In genomic region chr11:70404244-70404643, GRCh38 we compare ENCODE assay signal across 16 cellular contexts. TPM values are rescaled to one million over a fixed set of nuclear protein-coding genes. Genes with fewer than 3 reads are reported as not detected.
DNase-seq lines count a peak whose midpoint lies in the region; ATAC-seq and TF ChIP-seq lines count a peak whose summit lies in the region.
"Had no signal": no experiment of that assay in that cellular context is flagged by ENCODE, and none has a peak within 500 bp of the region (broad histone marks: within the 10 kb centered on the region; RNA-seq: fewer than 3 reads in every experiment).

No MANE protein-coding gene starts in this region.

- H3K9me3 Mint-ChIP-seq in Caco-2 (ENCODE audit: unreplicated experiment) = no peaks in the 10 kb centered on the region
- H3K9me3 Mint-ChIP-seq in WTC11 = no peaks in the 10 kb centered on the region
- no peaks in the 10 kb centered on the region for H3K9me3 Mint-ChIP-seq in mesothelial cell of epicardium
- H3K9me3 Mint-ChIP-seq in H9 = no peaks in the 10 kb centered on the region
- H3K9me3 Mint-ChIP-seq: CD4-positive, alpha-beta memory T cell; HFFc6 had no signal

- intact Hi-C loops in Caco-2 (cut with micrococcal nuclease; ENCODE audit: unreplicated experiment) = no loop called here

- ATAC-seq in WTC11 (no peak), HG03280 (IDR thresholded peaks at IDR 0.05; ENCODE audit: unreplicated experiment) (no peak)

- no peak overlapping the region for H4K5ac ChIP-seq in H9 (ENCODE audit: insufficient read length, low read depth, low read length)

- H3F3A ChIP-seq in smooth muscle cell (ENCODE audit: low read depth) = no peaks in the 10 kb centered on the region

- peaks cover 26% of the 10 kb centered on the region for H3K4me1 Mint-ChIP-seq in Caco-2 (ENCODE audit: low read depth, unreplicated experiment)
- H3K4me1 Mint-ChIP-seq in WTC11 = peaks cover 26% of the 10 kb centered on the region
- peaks cover 17% of the 10 kb centered on the region for H3K4me1 Mint-ChIP-seq in mesothelial cell of epicardium
- peaks cover 16 to 18% of the 10 kb centered on the region in 2 experiments for H3K4me1 Mint-ChIP-seq in H9

- H4K20me1 ChIP-seq in smooth muscle cell (ENCODE audit: low read depth) (peaks cover 94% of the 10 kb centered on the region), H9 (ENCODE audit: control insufficient read depth, insufficient read depth, insufficient read length) (no peaks in the 10 kb centered on the region)

- peaks cover 2% of the 10 kb centered on the region for H3K79me1 ChIP-seq in H9 (ENCODE audit: insufficient read depth, low read depth, low read length, poor library complexity, severe bottlenecking)

- no peak overlapping the region for H3K4ac ChIP-seq in H9 (ENCODE audit: low read depth, low read length)

- H2AFZ ChIP-seq in smooth muscle cell (ENCODE audit: low read depth) = no peak overlapping the region
- no peak overlapping the region for H2AFZ ChIP-seq in H9 (ENCODE audit: low read length)

- TF ChIP-seq POLR2A in Peyer's patch (IDR thresholded peaks at IDR 0.05) = no peak

- H3K4me3 ChIP-seq in Caco-2 (ENCODE audit: low read depth, low read length) (no peak overlapping the region), smooth muscle cell (no peak overlapping the region), Peyer's patch (no peak overlapping the region)

- H2AK5ac ChIP-seq in H9 (ENCODE audit: insufficient read length, low read length) = no peak overlapping the region

- TF ChIP-seq CTCF in Caco-2 (IDR thresholded peaks at IDR 0.05; ENCODE audit: insufficient read depth in 1 of 2, low read depth in 1 of 2, low read length in 1 of 2, severe bottlenecking in 1 of 2, unreplicated experiment in 1 of 2) (no peak), WTC11 (IDR thresholded peaks at IDR 0.05) (no peak), mesothelial cell of epicardium (IDR thresholded peaks at IDR 0.05; ENCODE audit: unreplicated experiment) (no peak), smooth muscle cell (IDR thresholded peaks at IDR 0.05; ENCODE audit: borderline replicate concordance, insufficient read depth, poor library complexity, severe bottlenecking) (no peak), H9 (conservative IDR thresholded peaks at IDR 0.05) (no peak), Peyer's patch (IDR thresholded peaks at IDR 0.05) (no peak)

- H3K23me2 ChIP-seq in H9 (ENCODE audit: insufficient read length, low read depth, low read length, poor library complexity, severe bottlenecking) = peaks cover 5% of the 10 kb centered on the region

- H3K36me3 Mint-ChIP-seq in Caco-2 (ENCODE audit: insufficient read depth, unreplicated experiment) = peaks cover 84% of the 10 kb centered on the region
- H3K36me3 Mint-ChIP-seq in WTC11 = peaks cover 28% of the 10 kb centered on the region
- H3K36me3 Mint-ChIP-seq in mesothelial cell of epicardium = peaks cover 13% of the 10 kb centered on the region
- peaks cover 26 to 48% (median 35%) of the 10 kb centered on the region in 3 experiments; a peak in 6 of 7 replicates for H3K36me3 Mint-ChIP-seq in H9 (ENCODE audit: insufficient read depth in 1 of 3, low read depth in 3 of 3)
- H3K36me3 Mint-ChIP-seq: CD4-positive, alpha-beta memory T cell had no signal

- H3K23ac ChIP-seq in H9 (ENCODE audit: insufficient read length, low read depth, low read length) = no peak overlapping the region

- no peak overlapping the region for H2BK20ac ChIP-seq in H9 (ENCODE audit: low read depth, low read length, poor library complexity, severe bottlenecking)

- H3K4me3 Mint-ChIP-seq in Caco-2 (ENCODE audit: unreplicated experiment) = no peak overlapping the region
- no peak overlapping the region for H3K4me3 Mint-ChIP-seq in WTC11
- no peak overlapping the region for H3K4me3 Mint-ChIP-seq in mesothelial cell of epicardium
- H3K4me3 Mint-ChIP-seq in H9 = no peak overlapping the region
- H3K4me3 Mint-ChIP-seq: CD4-positive, alpha-beta memory T cell; HFFc6 had no signal

- H3K27ac ChIP-seq in smooth muscle cell (ENCODE audit: low read depth) = peak overlapping the region; percentile 54
- H3K27ac ChIP-seq in H9 (ENCODE audit: insufficient read length, low read depth, low read length) = no peak overlapping the region
- H3K27ac ChIP-seq in Peyer's patch = no peak overlapping the region
- H3K27ac ChIP-seq: C4-2B had no signal

- H3K4me1 ChIP-seq in Caco-2 (peaks cover 21% of the 10 kb centered on the region), smooth muscle cell (ENCODE audit: low read depth) (peaks cover 18% of the 10 kb centered on the region), H9 (ENCODE audit: insufficient read depth, low read length) (no peaks in the 10 kb centered on the region), Peyer's patch (peaks cover 0 to 10% (median 2%) of the 10 kb centered on the region in 4 donors)
- H3K4me1 ChIP-seq: BE2C had no signal

- no peak overlapping the region for H3K56ac ChIP-seq in H9 (ENCODE audit: insufficient read length, low read depth, low read length)

- H3K27me3 ChIP-seq in Caco-2 (replicated peaks; ENCODE audit: control insufficient read depth, insufficient read depth, low read length) (no peaks in the 10 kb centered on the region), smooth muscle cell (ENCODE audit: low read depth) (no peaks in the 10 kb centered on the region), H9 (ENCODE audit: insufficient read depth, low read length) (no peaks in the 10 kb centered on the region), Peyer's patch (no peaks in the 10 kb centered on the region)
- H3K27me3 ChIP-seq: BE2C had no signal

- H4K91ac ChIP-seq in H9 (ENCODE audit: insufficient read length, low read depth, low read length) = no peak overlapping the region

- H2BK15ac ChIP-seq in H9 (ENCODE audit: low read depth, low read length) = no peak overlapping the region

- peak overlapping the region; percentile 11 for H3K27ac Mint-ChIP-seq in Caco-2 (ENCODE audit: unreplicated experiment)
- H3K27ac Mint-ChIP-seq in WTC11 = peak overlapping the region; percentile 63; the same call in 1 of the 2 replicates
- H3K27ac Mint-ChIP-seq in mesothelial cell of epicardium = peak overlapping the region; percentile 25
- peak overlapping the region in 1 of 3 experiments; percentile 19; a peak in 2 of 7 replicates for H3K27ac Mint-ChIP-seq in H9
- H3K27ac Mint-ChIP-seq: CD4-positive, alpha-beta memory T cell; HFFc6 had no signal

- H3K79me2 ChIP-seq in smooth muscle cell (ENCODE audit: low read depth) = peaks cover 85% of the 10 kb centered on the region
- H3K79me2 ChIP-seq in H9 (ENCODE audit: insufficient read depth, low read length) = peaks cover 26% of the 10 kb centered on the region; the same call in 1 of the 2 replicates

- POLR2A ChIA-PET in Caco-2 (lab: Charles Lee) (no interaction called here), WTC11 (lab: Charles Lee) (no interaction called here)

- WGBS in smooth muscle cell (ENCODE audit: low lambda C conversion rate) = 83% methylated on average over 11 of the region's 11 CpGs
- WGBS in H9 (ENCODE audit: extremely low coverage, insufficient read length, low lambda C conversion rate) = no CpG with 5 or more reads among the region's 11 CpGs

- no peak overlapping the region for H4K8ac ChIP-seq in H9 (replicated peaks; ENCODE audit: insufficient read length, low read depth, low read length)

- H3K9ac ChIP-seq in smooth muscle cell (ENCODE audit: low read depth) = no peak overlapping the region
- no peak overlapping the region for H3K9ac ChIP-seq in H9 (ENCODE audit: extremely low read depth, insufficient read length, low read length)

- H3K9me3 ChIP-seq in Caco-2 (no peaks in the 10 kb centered on the region), smooth muscle cell (replicated peaks; ENCODE audit: low read depth) (no peaks in the 10 kb centered on the region), H9 (ENCODE audit: control insufficient read depth, low read depth, low read length) (no peaks in the 10 kb centered on the region), Peyer's patch (no peaks in the 10 kb centered on the region)
- H3K9me3 ChIP-seq: BE2C had no signal

- peak in 1 of 2 experiments; percentile 36 for DNase-seq in Caco-2
- DNase-seq in WTC11 (ENCODE audit: low spot score) = no peak
- DNase-seq in mesothelial cell of epicardium (ENCODE audit: low spot score in 2 of 2, unreplicated experiment in 2 of 2) = no peak
- no peak for DNase-seq in smooth muscle cell (lab: John Stamatoyannopoulos, UW; ENCODE audit: unreplicated experiment)
- DNase-seq in H9 = no peak
- DNase-seq in Peyer's patch = no peak
- DNase-seq: BE2C; CD4-positive, alpha-beta memory T cell; DMS153; DMS79 treated with DMSO at 0.1 percent for 48 hours; EL; GDM1; HCEC 1CT; HFFc6 had no signal

- CTCF ChIA-PET in Caco-2 (lab: Charles Lee) = interaction anchor here (0.6 kb wide), 1 partner anchor 428 kb away, joined by 3 read pairs; no protein-coding TSS in a partner anchor
- CTCF ChIA-PET in WTC11 (lab: Charles Lee) = no interaction called here

- H3K18ac ChIP-seq in H9 (ENCODE audit: insufficient read length, low read depth, low read length) = no peak overlapping the region

- H2BK12ac ChIP-seq in H9 (ENCODE audit: insufficient read length, low read depth, low read length) = no peak overlapping the region

- no TSS peak for BruUV-seq in Caco-2 (replicated peaks; lab: Mats Ljungman, UMichigan)

- H3T11ph ChIP-seq in H9 (ENCODE audit: low read length) = no peak overlapping the region

- H3K36me3 ChIP-seq in Caco-2 (ENCODE audit: control insufficient read depth, insufficient read depth, low read length) (peaks cover 6% of the 10 kb centered on the region), smooth muscle cell (ENCODE audit: low read depth) (peaks cover 28% of the 10 kb centered on the region), Peyer's patch (peaks cover 0 to 42% (median 0%) of the 10 kb centered on the region in 3 donors)

- no peak overlapping the region for H3K14ac ChIP-seq in H9 (ENCODE audit: insufficient read depth, low read length)

- H2BK5ac ChIP-seq in H9 (ENCODE audit: insufficient read length, low read length) = no peak overlapping the region

- H3K27me3 Mint-ChIP-seq in Caco-2 (ENCODE audit: insufficient read depth, unreplicated experiment) (no peaks in the 10 kb centered on the region), WTC11 (ENCODE audit: low read depth) (no peaks in the 10 kb centered on the region), mesothelial cell of epicardium (ENCODE audit: low read depth) (no peaks in the 10 kb centered on the region), H9 (ENCODE audit: low read depth) (no peaks in the 10 kb centered on the region)

- no peak overlapping the region for H3K4me2 ChIP-seq in smooth muscle cell
- no peak overlapping the region for H3K4me2 ChIP-seq in H9 (ENCODE audit: insufficient read depth, insufficient read length, low read length)

- no peak overlapping the region for H2BK120ac ChIP-seq in H9 (ENCODE audit: low read depth, low read length, poor library complexity, severe bottlenecking)

TF ChIP-seq in WTC11, 78 proteins besides CTCF, POLR2A, EP300 and RAD21 (continues in another document):
- TF ChIP-seq HMGA2 (CRISPR knock-in tag; IDR thresholded peaks at IDR 0.05) (no peak), ZNF671 (CRISPR knock-in tag; IDR thresholded peaks at IDR 0.05) (no peak), FOXP1 (CRISPR knock-in tag; IDR thresholded peaks at IDR 0.05; ENCODE audit: borderline replicate concordance) (no peak), NFATC4 (CRISPR knock-in tag; IDR thresholded peaks at IDR 0.05) (no peak)

RNA-seq across cellular contexts. Expression of gene CTTN, which starts 5.9 kb away (rescaled TPM):
- total RNA-seq in Caco-2 (2022) (502 and 510 TPM in 2 replicates), WTC11 (2021) (216 to 281 TPM (median 222 TPM) in 3 replicates), mesothelial cell of epicardium (307 to 326 TPM (median 318 TPM) in 3 replicates), smooth muscle cell (136 and 173 TPM in 2 replicates), H9 (2021) (224 and 226 TPM in 2 replicates), Peyer's patch (100 to 1,000 TPM; 261 to 536 (median 402) TPM)
- polyA plus RNA-seq in smooth muscle cell = 64.7 and 112 TPM in 2 replicates
